9 cellular contexts compared by ENCODE assay signal in genomic region chr16:11202260-11203091, GRCh38. TPM values are rescaled to one million over a fixed set of nuclear protein-coding genes. Genes with fewer than 3 reads are reported as not detected.
DNase-seq lines count a peak whose midpoint lies in the region; ATAC-seq and TF ChIP-seq lines count a peak whose summit lies in the region.
"Had no signal": no experiment of that assay in that cellular context is flagged by ENCODE, and none has a peak within 500 bp of the region (broad histone marks: within the 10 kb centered on the region; RNA-seq: fewer than 3 reads in every experiment).

No MANE protein-coding gene starts in this region.

- DNase-seq in activated CD4-positive, CD25-positive, alpha-beta regulatory T cell (lab: John Stamatoyannopoulos, UW) = no peak
- peak; percentile 50 for DNase-seq in astrocyte of the hippocampus (ENCODE audit: low read depth, low spot score)
- no peak for DNase-seq in smooth muscle cell (lab: John Stamatoyannopoulos, UW; ENCODE audit: unreplicated experiment)
- DNase-seq in anterior cingulate cortex (lab: John Stamatoyannopoulos, UW) = no peak
- no peak for DNase-seq in stimulated activated naive CD4-positive, alpha-beta T cell treated with Interleukin-2 at 50 U/mL for 16 hours (lab: John Stamatoyannopoulos, UW)
- DNase-seq: CD4-positive, alpha-beta T cell had no signal

- ATAC-seq in activated CD4-positive, CD25-positive, alpha-beta regulatory T cell treated with anti-CD3 and anti-CD28 coated beads, Interleukin-2, amount 50 U/mL, for 24 hours = peak; percentile 6 to 30
- ATAC-seq in HG02870 (IDR thresholded peaks at IDR 0.05; ENCODE audit: unreplicated experiment) (peak; percentile 42), HG02623 (IDR thresholded peaks at IDR 0.05; ENCODE audit: unreplicated experiment) (no peak)

- peak overlapping the region; percentile 67 for H3K9ac ChIP-seq in smooth muscle cell (ENCODE audit: low read depth)

- WGBS in smooth muscle cell (ENCODE audit: low lambda C conversion rate) = 41% methylated on average over 13 of the region's 13 CpGs

- no peaks in the 10 kb centered on the region for H3K9me3 ChIP-seq in smooth muscle cell (replicated peaks; ENCODE audit: low read depth)

- peak overlapping the region; percentile 71 for H3K4me2 ChIP-seq in smooth muscle cell

- no peaks in the 10 kb centered on the region for H3K27me3 ChIP-seq in smooth muscle cell (ENCODE audit: low read depth)

- no peaks in the 10 kb centered on the region for H3K36me3 ChIP-seq in smooth muscle cell (ENCODE audit: low read depth)

- H2AFZ ChIP-seq in smooth muscle cell (ENCODE audit: low read depth) = no peak overlapping the region

- H3K27ac ChIP-seq in smooth muscle cell (ENCODE audit: low read depth) = peak overlapping the region; percentile 78

- H3F3A ChIP-seq in smooth muscle cell (ENCODE audit: low read depth) = no peaks in the 10 kb centered on the region

- H4K20me1 ChIP-seq in smooth muscle cell (ENCODE audit: low read depth) = no peaks in the 10 kb centered on the region

- peaks cover 18% of the 10 kb centered on the region for H3K4me1 ChIP-seq in smooth muscle cell (ENCODE audit: low read depth)

- H3K4me3 ChIP-seq in smooth muscle cell = no peak overlapping the region

- H3K79me2 ChIP-seq in smooth muscle cell (ENCODE audit: low read depth) = no peaks in the 10 kb centered on the region

- TF ChIP-seq CTCF in smooth muscle cell (IDR thresholded peaks at IDR 0.05; ENCODE audit: borderline replicate concordance, insufficient read depth, poor library complexity, severe bottlenecking) = no peak

RNA-seq across cellular contexts. Expression of gene SOCS1, which starts 53.5 kb away (rescaled TPM):
- total RNA-seq in smooth muscle cell = 3.5 and 6.1 TPM in 2 replicates
- polyA plus RNA-seq in smooth muscle cell = 17.6 and 18.7 TPM in 2 replicates
